8 cellular contexts compared by ENCODE assay signal in the genomic region with DNA sequence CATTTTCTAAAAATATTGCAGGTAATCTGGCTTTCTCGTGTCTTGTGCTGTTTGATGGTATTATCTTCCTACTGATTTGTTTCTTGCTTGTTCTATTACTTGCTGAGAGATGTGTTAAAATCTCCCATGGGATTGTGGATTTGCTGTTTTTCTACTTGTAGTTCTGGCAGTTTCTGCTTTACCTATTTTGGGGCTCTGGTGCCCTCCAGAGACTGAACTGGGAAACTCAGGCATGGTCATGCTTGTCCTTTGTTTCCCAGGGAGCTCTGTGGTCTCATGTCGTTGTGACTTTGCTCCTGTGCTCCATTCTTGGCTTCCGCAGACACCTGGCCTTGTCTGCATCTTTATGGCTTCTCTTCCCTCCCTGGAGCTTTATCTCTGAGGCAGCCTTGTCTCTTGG. TPM values are rescaled to one million over a fixed set of nuclear protein-coding genes. Genes with fewer than 3 reads are reported as not detected.
DNase-seq lines count a peak whose midpoint lies in the region; ATAC-seq lines count a peak whose summit lies in the region.

No MANE protein-coding gene starts in this region.

- peaks cover 36% of the 10 kb centered on the region for H3K4me1 Mint-ChIP-seq in T-helper 2 cell treated with Interferon-gamma antibody and Interleukin-4, amounts not matched to agents 5 μg/mL and 100 μg/mL, for 36 hours (ENCODE audit: low read depth)

- peaks cover 56% of the 10 kb centered on the region for H3K36me3 Mint-ChIP-seq in T-helper 2 cell treated with Interferon-gamma antibody and Interleukin-4, amounts not matched to agents 5 μg/mL and 100 μg/mL, for 36 hours (ENCODE audit: low read depth)

- H3K9me3 Mint-ChIP-seq in T-helper 2 cell treated with Interferon-gamma antibody and Interleukin-4, amounts not matched to agents 5 μg/mL and 100 μg/mL, for 36 hours = no peaks in the 10 kb centered on the region

- H3K4me3 Mint-ChIP-seq in T-helper 2 cell treated with Interferon-gamma antibody and Interleukin-4, amounts not matched to agents 5 μg/mL and 100 μg/mL, for 36 hours = no peak overlapping the region

- DNase-seq in DMS79 treated with DMSO at 0.1 percent for 48 hours (lab: John Stamatoyannopoulos, UW) (peak; percentile 1), DMS79 (lab: John Stamatoyannopoulos, UW) (no peak), HT-29 (ENCODE audit: low spot score) (peak; percentile 70), fibroblast of the conjunctiva (ENCODE audit: low read depth) (peak; percentile 55), retina (peak; percentile 47)
- no peak for DNase-seq in T-helper 2 cell treated with Interferon-gamma antibody and Interleukin-4, amounts not matched to agents 5 μg/mL and 100 μg/mL, for 36 hours (ENCODE audit: low spot score)
- DNase-seq in effector CD4-positive, alpha-beta T cell = no peak

- no peak for ATAC-seq in GM19035 (IDR thresholded peaks at IDR 0.05; ENCODE audit: unreplicated experiment)

- H3K27ac Mint-ChIP-seq in T-helper 2 cell treated with Interferon-gamma antibody and Interleukin-4, amounts not matched to agents 5 μg/mL and 100 μg/mL, for 36 hours = peak overlapping the region; percentile 74

- no peaks in the 10 kb centered on the region for H3K27me3 Mint-ChIP-seq in T-helper 2 cell treated with Interferon-gamma antibody and Interleukin-4, amounts not matched to agents 5 μg/mL and 100 μg/mL, for 36 hours (ENCODE audit: low read depth)

RNA-seq across cellular contexts. Expression of a gene that starts 39.5 kb away (rescaled TPM):
- 70.5 and 73.7 TPM in 2 replicates for total RNA-seq in HT-29 (2014; rRNA removed; shearing (Covaris generic))

RNA-seq across cellular contexts. Expression of a gene that starts 54.7 kb away (rescaled TPM):
- 95.8 and 106 TPM in 2 replicates for total RNA-seq in HT-29 (2014; rRNA removed; shearing (Covaris generic))

Comparison
In these comparisons a context has a peak if more than half of its experiments do, and no peak if none do; other contexts are left out.
1. DNase-seq: peak in DMS79 treated with DMSO at 0.1 percent for 48 hours (single experiment), HT-29 (single experiment), fibroblast of the conjunctiva (single experiment) and retina (single experiment); none in DMS79 (single experiment), T-helper 2 cell treated with Interferon-gamma antibody and Interleukin-4, amounts not matched to agents 5 μg/mL and 100 μg/mL, for 36 hours (single experiment) and effector CD4-positive, alpha-beta T cell (single experiment).